Comparison of ENCODE assay signal across 18 cellular contexts in the genomic region with DNA sequence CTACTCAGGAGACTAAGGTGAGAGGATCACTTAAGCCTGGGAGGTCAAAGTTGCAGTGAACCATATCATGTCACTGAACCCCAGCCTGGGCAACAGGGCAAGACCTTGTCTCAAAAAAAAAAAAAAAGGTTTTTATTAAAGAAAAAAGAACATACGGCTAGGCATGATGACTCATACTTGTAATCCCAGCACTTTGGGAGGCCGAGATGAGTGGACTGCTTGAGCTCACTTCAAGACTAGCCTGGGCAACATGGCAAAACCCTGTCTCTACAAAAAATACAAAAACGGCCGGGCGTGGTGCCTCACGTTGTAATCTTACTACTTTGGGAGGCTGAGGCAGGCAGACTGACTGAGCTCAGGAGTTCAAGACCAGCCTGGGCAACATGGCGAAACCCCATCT. TPM values are rescaled to one million over a fixed set of nuclear protein-coding genes. Genes with fewer than 3 reads are reported as not detected.
DNase-seq lines count a peak whose midpoint lies in the region; ATAC-seq and TF ChIP-seq lines count a peak whose summit lies in the region.
"Had no signal": no experiment of that assay in that cellular context is flagged by ENCODE, and none has a peak within 500 bp of the region (broad histone marks: within the 10 kb centered on the region; RNA-seq: fewer than 3 reads in every experiment).

No MANE protein-coding gene starts in this region.

- H3K27me3 ChIP-seq in BE2C, result no peaks in the 10 kb centered on the region
- no peaks in the 10 kb centered on the region for H3K27me3 ChIP-seq in Karpas-422 (ENCODE audit: low read length)
- H3K27me3 ChIP-seq: colonic mucosa, right atrium auricular region had no signal

- no peaks in the 10 kb centered on the region for H3K9me3 ChIP-seq in BE2C
- H3K9me3 ChIP-seq in Karpas-422 (ENCODE audit: low read length), result no peaks in the 10 kb centered on the region
- H3K9me3 ChIP-seq: colonic mucosa, right atrium auricular region had no signal

- H3K79me2 ChIP-seq in Karpas-422 (ENCODE audit: low read length), result peaks cover 23% of the 10 kb centered on the region; the same call in 1 of the 2 replicates

- H3K4me3 ChIP-seq in BE2C (ENCODE audit: low read depth, low read length) (no peak overlapping the region), Karpas-422 (ENCODE audit: low read length) (no peak overlapping the region)
- H3K4me3 ChIP-seq: colonic mucosa, right atrium auricular region had no signal

- H3K9ac ChIP-seq in Karpas-422 (ENCODE audit: low read length), result no peak overlapping the region

- no peak for TF ChIP-seq CTCF in BE2C (IDR thresholded peaks at IDR 0.05; ENCODE audit: low read depth, low read length)

- H3K9me2 ChIP-seq in Karpas-422 (replicated peaks; ENCODE audit: insufficient read depth, low read length), result no peaks in the 10 kb centered on the region

- ATAC-seq in GM18867 (IDR thresholded peaks at IDR 0.05; ENCODE audit: unreplicated experiment), result no peak
- ATAC-seq: naive thymus-derived CD4-positive, alpha-beta T cell; stimulated activated naive CD8-positive, alpha-beta T cell treated with anti-CD3 and anti-CD28 coated beads, Interleukin-15, amount 100 ng/mL, for 72 hours had no signal

- no peak overlapping the region for H3K27ac ChIP-seq in Karpas-422 (ENCODE audit: low read length)
- H3K27ac ChIP-seq: colonic mucosa, right atrium auricular region had no signal

- H2AFZ ChIP-seq in Karpas-422 (ENCODE audit: low read length), result no peak overlapping the region

- H3K4me2 ChIP-seq in Karpas-422 (ENCODE audit: low read depth, low read length, poor library complexity, severe bottlenecking), result no peak overlapping the region

- H3K4me1 ChIP-seq in BE2C (no peaks in the 10 kb centered on the region), Karpas-422 (ENCODE audit: low read length) (no peaks in the 10 kb centered on the region)
- H3K4me1 ChIP-seq: colonic mucosa had no signal

- H3K36me3 ChIP-seq in BE2C (no peaks in the 10 kb centered on the region; the same call in 1 of the 2 replicates), Karpas-422 (ENCODE audit: insufficient read depth, low read length) (peaks cover 6% of the 10 kb centered on the region; the same call in 1 of the 2 replicates)
- H3K36me3 ChIP-seq: colonic mucosa had no signal

- no peaks in the 10 kb centered on the region for H4K20me1 ChIP-seq in Karpas-422 (ENCODE audit: insufficient read depth, low read depth, low read length)

- DNase-seq in EL (peak; percentile 73), RPMI7951 (ENCODE audit: low read depth) (peak; percentile 63), dermis blood vessel endothelial cell (peak; percentile 52), non-pigmented ciliary epithelial cell (ENCODE audit: low read depth) (peak; percentile 57), DMS79 (lab: John Stamatoyannopoulos, UW) (no peak), BE2C (no peak), Karpas-422 (no peak)
- DNase-seq: activated naive CD4-positive, alpha-beta T cell treated with anti-CD3 and anti-CD28 coated beads for 36 hours; CD4-positive, alpha-beta memory T cell; colonic mucosa; KBM-7; naive thymus-derived CD4-positive, alpha-beta T cell; NCI-H2029; NCI-H748 treated with DMSO at 0.1 percent for 48 hours; SHP77; stimulated activated naive CD8-positive, alpha-beta T cell treated with anti-CD3 and anti-CD28 coated beads, Interleukin-15, amount 100 ng/mL, for 72 hours had no signal

RNA-seq across cellular contexts. Expression of a gene that starts 38.4 kb away (rescaled TPM):
- total RNA-seq in RPMI7951 (2014; rRNA removed; shearing (Covaris generic)), result 2.6 and 2.9 TPM in 2 replicates
- 8.2 and 13.5 TPM in 2 replicates for total RNA-seq in dermis blood vessel endothelial cell
- polyA plus RNA-seq in BE2C (2012; ENCODE audit: insufficient read depth, insufficient read length, low read depth), result 20.5 TPM
- total RNA-seq in Karpas-422 (2014; rRNA removed; shearing (Covaris generic); ENCODE audit: low replicate concordance), result 9.3 and 10.7 TPM in 2 replicates

RNA-seq across cellular contexts. Expression of a gene that starts 38.7 kb away (rescaled TPM):
- 0.49 TPM in 1 of 2 replicates, not detected in the other for total RNA-seq in RPMI7951 (2014; rRNA removed; shearing (Covaris generic))
- 0.47 and 0.85 TPM in 2 replicates for total RNA-seq in dermis blood vessel endothelial cell
- 0.43 TPM for polyA plus RNA-seq in BE2C (2012; ENCODE audit: insufficient read depth, insufficient read length, low read depth)
- total RNA-seq in Karpas-422 (2014; rRNA removed; shearing (Covaris generic); ENCODE audit: low replicate concordance), result 0.52 and 1.1 TPM in 2 replicates
- polyA plus RNA-seq: CD4-positive, alpha-beta memory T cell; naive thymus-derived CD4-positive, alpha-beta T cell had no signal

RNA-seq across cellular contexts. Expression of a gene that starts 48.8 kb away (rescaled TPM):
- total RNA-seq in RPMI7951 (2014; rRNA removed; shearing (Covaris generic)), result 11.1 and 12.4 TPM in 2 replicates
- total RNA-seq in dermis blood vessel endothelial cell, result 69.8 and 88.1 TPM in 2 replicates
- 25.9 TPM for polyA plus RNA-seq in BE2C (2012; ENCODE audit: insufficient read depth, insufficient read length, low read depth)
- total RNA-seq in Karpas-422 (2014; rRNA removed; shearing (Covaris generic); ENCODE audit: low replicate concordance), result 12.9 and 34.8 TPM in 2 replicates

Comparison
In these comparisons a context has a peak if more than half of its experiments do, and no peak if none do; other contexts are left out.
1. DNase-seq: peak in EL (single experiment), RPMI7951 (single experiment), dermis blood vessel endothelial cell (single experiment) and non-pigmented ciliary epithelial cell (single experiment); none in DMS79 (single experiment), BE2C (single experiment) and Karpas-422 (single experiment).